23 cellular contexts compared by ENCODE assay signal in genomic region chr1:14578156-14578555, GRCh38.
"Had no signal": no experiment of that assay in that cellular context is flagged by ENCODE, and none has a peak within 500 bp of the region (broad histone marks: within the 10 kb centered on the region; RNA-seq: fewer than 3 reads in every experiment).

No MANE protein-coding gene starts in this region.

- H3K4me3 ChIP-seq: adrenal gland, cardiac muscle cell, esophagus squamous epithelium, neural progenitor cell, prostate gland, skin epidermis, stomach had no signal

- H3K4me2 ChIP-seq: neural progenitor cell had no signal

- H3K27ac ChIP-seq: adrenal gland, cardiac muscle cell, esophagus squamous epithelium, neural progenitor cell, prostate gland, skin epidermis, stomach had no signal

- H3K36me3 ChIP-seq: adrenal gland, cardiac muscle cell, esophagus squamous epithelium, neural progenitor cell, prostate gland, stomach had no signal

- H3K4me3 Mint-ChIP-seq: activated naive CD4-positive, alpha-beta T cell treated with anti-CD3 and anti-CD28 coated beads, Interleukin-2, amount 50 U/mL, for 24 hours; activated T-cell treated with anti-CD3 and anti-CD28 coated beads, Interleukin-2, amount 50 U/mL, for 72 hours; dendritic cell treated with granulocyte-macrophage colony-stimulating factor and Interleukin-4, amounts not matched to agents 40 ng/mL and 50 ng/mL, for 4 days; memory B cell; naive thymus-derived CD4-positive, alpha-beta T cell; neural progenitor cell; stimulated activated effector memory CD8-positive, alpha-beta T cell treated with anti-CD3 and anti-CD28 coated beads, Interleukin-12 subunit alpha, Interleukin-12 subunit beta, amount 100 ng/mL, for 72 hours; T-helper 2 cell treated with Interferon-gamma antibody and Interleukin-4, amounts not matched to agents 5 μg/mL and 100 μg/mL, for 36 hours had no signal

- FAIRE-seq: frontal cortex, kidney, TTC549 had no signal

- H3K4me1 ChIP-seq: adrenal gland, esophagus squamous epithelium, neural progenitor cell, prostate gland, stomach had no signal

- DNase-seq: activated CD4-positive, alpha-beta T cell treated with anti-CD3 and anti-CD28 coated beads, Interleukin-2, amount 50 U/mL, for 4 hours; activated effector memory CD4-positive, alpha-beta T cell treated with anti-CD3 and anti-CD28 coated beads, Interleukin-2, amount 50 U/mL, for 16 hours; activated T-cell treated with anti-CD3 and anti-CD28 coated beads, Interleukin-2, amount 50 U/mL, for 72 hours; adrenal gland; effector CD8-positive, alpha-beta T cell; esophagus squamous epithelium; kidney; naive thymus-derived CD4-positive, alpha-beta T cell; right cardiac atrium; stimulated activated CD4-positive, alpha-beta T cell treated with anti-CD3 and anti-CD28 coated beads, Interleukin-4, amount 100 ng/mL, for 24 hours; stomach; trophoblast cell had no signal

- H3K27me3 ChIP-seq: adrenal gland, cardiac muscle cell, esophagus squamous epithelium, neural progenitor cell, stomach had no signal

- H3K36me3 Mint-ChIP-seq: activated naive CD4-positive, alpha-beta T cell treated with anti-CD3 and anti-CD28 coated beads, Interleukin-2, amount 50 U/mL, for 24 hours; neural progenitor cell; stimulated activated effector memory CD8-positive, alpha-beta T cell treated with anti-CD3 and anti-CD28 coated beads, Interleukin-12 subunit alpha, Interleukin-12 subunit beta, amount 100 ng/mL, for 72 hours had no signal

- H3K9ac ChIP-seq: neural progenitor cell had no signal

- H3K9me3 ChIP-seq: adrenal gland, esophagus squamous epithelium, prostate gland had no signal

- H3K4me1 Mint-ChIP-seq: activated naive CD4-positive, alpha-beta T cell treated with anti-CD3 and anti-CD28 coated beads, Interleukin-2, amount 50 U/mL, for 24 hours; memory B cell; naive thymus-derived CD4-positive, alpha-beta T cell; neural progenitor cell; stimulated activated effector memory CD8-positive, alpha-beta T cell treated with anti-CD3 and anti-CD28 coated beads, Interleukin-12 subunit alpha, Interleukin-12 subunit beta, amount 100 ng/mL, for 72 hours had no signal

- H3K9me3 Mint-ChIP-seq: dendritic cell treated with granulocyte-macrophage colony-stimulating factor and Interleukin-4, amounts not matched to agents 40 ng/mL and 50 ng/mL, for 4 days; T-helper 2 cell treated with Interferon-gamma antibody and Interleukin-4, amounts not matched to agents 5 μg/mL and 100 μg/mL, for 36 hours had no signal

- H3K27ac Mint-ChIP-seq: activated naive CD4-positive, alpha-beta T cell treated with anti-CD3 and anti-CD28 coated beads, Interleukin-2, amount 50 U/mL, for 24 hours; activated T-cell treated with anti-CD3 and anti-CD28 coated beads, Interleukin-2, amount 50 U/mL, for 72 hours; dendritic cell treated with granulocyte-macrophage colony-stimulating factor and Interleukin-4, amounts not matched to agents 40 ng/mL and 50 ng/mL, for 4 days; memory B cell; naive thymus-derived CD4-positive, alpha-beta T cell; neural progenitor cell; stimulated activated effector memory CD8-positive, alpha-beta T cell treated with anti-CD3 and anti-CD28 coated beads, Interleukin-12 subunit alpha, Interleukin-12 subunit beta, amount 100 ng/mL, for 72 hours; T-helper 2 cell treated with Interferon-gamma antibody and Interleukin-4, amounts not matched to agents 5 μg/mL and 100 μg/mL, for 36 hours had no signal

- ATAC-seq: activated T-cell treated with anti-CD3 and anti-CD28 coated beads, Interleukin-2, amount 50 U/mL, for 72 hours; naive thymus-derived CD4-positive, alpha-beta T cell; right cardiac atrium; stimulated activated effector memory CD8-positive, alpha-beta T cell treated with anti-CD3 and anti-CD28 coated beads, Interleukin-12 subunit alpha, Interleukin-12 subunit beta, amount 100 ng/mL, for 72 hours had no signal

- H2AFZ ChIP-seq: neural progenitor cell had no signal
